ENCODE assay signal across 18 cellular contexts in the genomic region with DNA sequence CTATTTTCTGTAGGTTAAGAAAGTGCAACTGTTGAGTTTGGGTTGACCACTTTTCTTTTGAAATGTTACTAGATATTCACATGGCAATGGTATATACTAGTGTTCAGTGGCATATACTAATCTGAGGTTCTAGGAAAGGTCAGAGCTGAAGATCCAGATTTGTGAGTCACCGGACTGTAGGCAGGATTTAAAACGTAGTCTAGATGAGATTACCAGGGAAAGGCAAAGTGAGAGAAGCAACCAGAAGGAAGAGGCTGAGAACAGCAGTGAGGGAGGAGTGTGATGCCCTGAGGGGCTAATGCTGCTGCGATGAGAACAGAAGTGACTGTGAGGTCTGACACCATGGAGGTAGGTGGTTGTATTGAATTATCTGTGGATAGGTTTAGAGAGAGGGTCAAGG.
"Had no signal": no experiment of that assay in that cellular context is flagged by ENCODE, and none has a peak within 500 bp of the region (broad histone marks: within the 10 kb centered on the region; RNA-seq: fewer than 3 reads in every experiment).

No MANE protein-coding gene starts in this region.

- H3K27ac Mint-ChIP-seq: activated CD4-positive, alpha-beta memory T cell treated with anti-CD3 and anti-CD28 coated beads, Interleukin-2, amount 10 ng/mL, durations not matched to agents 7 days and 5 days; activated naive CD4-positive, alpha-beta T cell treated with anti-CD3 and anti-CD28 coated beads, Interleukin-2, amount 50 U/mL, for 24 hours; progenitor cell of endocrine pancreas; stimulated activated naive B cell treated with anti-CD40 and anti-IgM and Interleukin-4, amounts not matched to agents 10 μg/mL and 1 μg/mL and 100 μg/mL, for 72 hours had no signal

- H3K4me1 ChIP-seq: right atrium auricular region, tibial nerve, vagina had no signal

- DNase-seq: activated CD4-positive, alpha-beta memory T cell treated with anti-CD3 and anti-CD28 coated beads, Interleukin-2, amount 10 ng/mL, durations not matched to agents 7 days and 5 days; activated effector memory CD4-positive, alpha-beta T cell treated with Interleukin-2 at 50 U/mL for 16 hours; activated T-cell treated with anti-CD3 and anti-CD28 coated beads, Interleukin-2, amount 50 U/mL, for 4 hours; amniotic stem cell; body of pancreas; glutamatergic neuron; stimulated activated CD4-positive, alpha-beta T cell treated with anti-CD3 and anti-CD28 coated beads, Interleukin-2, amount 100 ng/mL, for 48 hours; stimulated activated naive B cell treated with anti-CD40 and anti-IgM and Interleukin-4, amounts not matched to agents 10 μg/mL and 1 μg/mL and 100 μg/mL, for 72 hours; substantia nigra; T-helper 1 cell; T1000 had no signal

- H3K4me3 ChIP-seq: body of pancreas, right atrium auricular region, tibial nerve, vagina had no signal

- H3K9me3 Mint-ChIP-seq: activated CD4-positive, alpha-beta memory T cell treated with anti-CD3 and anti-CD28 coated beads, Interleukin-2, amount 10 ng/mL, durations not matched to agents 7 days and 5 days; activated naive CD4-positive, alpha-beta T cell treated with anti-CD3 and anti-CD28 coated beads, Interleukin-2, amount 50 U/mL, for 24 hours; activated T-cell treated with anti-CD3 and anti-CD28 coated beads, Interleukin-2, amount 50 U/mL, for 4 hours; mesothelial cell of epicardium; stimulated activated naive B cell treated with anti-CD40 and anti-IgM and Interleukin-4, amounts not matched to agents 10 μg/mL and 1 μg/mL and 100 μg/mL, for 72 hours had no signal

- H3K27me3 ChIP-seq: body of pancreas, right atrium auricular region, tibial nerve, vagina had no signal

- H3K36me3 ChIP-seq: right atrium auricular region, vagina had no signal

- H3K27ac ChIP-seq: body of pancreas, right atrium auricular region, tibial nerve, vagina, VCaP had no signal

- H3K9me3 ChIP-seq: body of pancreas, right atrium auricular region, tibial nerve, vagina had no signal

- H3K4me1 Mint-ChIP-seq: activated CD4-positive, alpha-beta memory T cell treated with anti-CD3 and anti-CD28 coated beads, Interleukin-2, amount 10 ng/mL, durations not matched to agents 7 days and 5 days; activated naive CD4-positive, alpha-beta T cell treated with anti-CD3 and anti-CD28 coated beads, Interleukin-2, amount 50 U/mL, for 24 hours; stimulated activated naive B cell treated with anti-CD40 and anti-IgM and Interleukin-4, amounts not matched to agents 10 μg/mL and 1 μg/mL and 100 μg/mL, for 72 hours had no signal

- H3K4me3 Mint-ChIP-seq: activated CD4-positive, alpha-beta memory T cell treated with anti-CD3 and anti-CD28 coated beads, Interleukin-2, amount 10 ng/mL, durations not matched to agents 7 days and 5 days; activated naive CD4-positive, alpha-beta T cell treated with anti-CD3 and anti-CD28 coated beads, Interleukin-2, amount 50 U/mL, for 24 hours; activated T-cell treated with anti-CD3 and anti-CD28 coated beads, Interleukin-2, amount 50 U/mL, for 4 hours; mesothelial cell of epicardium; stimulated activated naive B cell treated with anti-CD40 and anti-IgM and Interleukin-4, amounts not matched to agents 10 μg/mL and 1 μg/mL and 100 μg/mL, for 72 hours had no signal

- ATAC-seq: activated T-cell treated with anti-CD3 and anti-CD28 coated beads, Interleukin-2, amount 50 U/mL, for 4 hours; body of pancreas; stimulated activated naive B cell treated with anti-CD40 and anti-IgM and Interleukin-4, amounts not matched to agents 10 μg/mL and 1 μg/mL and 100 μg/mL, for 72 hours had no signal

- H3K36me3 Mint-ChIP-seq: activated naive CD4-positive, alpha-beta T cell treated with anti-CD3 and anti-CD28 coated beads, Interleukin-2, amount 50 U/mL, for 24 hours had no signal

- H3K27me3 Mint-ChIP-seq: activated naive CD4-positive, alpha-beta T cell treated with anti-CD3 and anti-CD28 coated beads, Interleukin-2, amount 50 U/mL, for 24 hours had no signal
